Comparison of ENCODE assay signal across 6 cellular contexts in genomic region chr6:31958412-31958740, GRCh38. TPM values are rescaled to one million over a fixed set of nuclear protein-coding genes. Genes with fewer than 3 reads are reported as not detected.
A peak's percentile ranks its signal among the peaks of the same experiment; 100 is the strongest.
DNase-seq lines count a peak whose midpoint lies in the region; ATAC-seq and TF ChIP-seq lines count a peak whose summit lies in the region.

No MANE protein-coding gene starts in this region.

- peak overlapping the region; percentile 97 for H3K4me3 Mint-ChIP-seq in activated naive CD8-positive, alpha-beta T cell
- H3K4me3 Mint-ChIP-seq in mesothelial cell of epicardium, result peak overlapping the region; percentile 97

- peaks cover 11% of the 10 kb centered on the region for H3K36me3 Mint-ChIP-seq in activated naive CD8-positive, alpha-beta T cell
- H3K36me3 Mint-ChIP-seq in mesothelial cell of epicardium, result peaks cover 45% of the 10 kb centered on the region

- peak overlapping the region; percentile 93 for H3K27ac Mint-ChIP-seq in activated naive CD8-positive, alpha-beta T cell
- peak overlapping the region; percentile 94 for H3K27ac Mint-ChIP-seq in mesothelial cell of epicardium

- no peaks in the 10 kb centered on the region for H3K27me3 ChIP-seq in H7 (ENCODE audit: control insufficient read depth, insufficient read depth, low read length)

- no peak for ATAC-seq in HG02973 (IDR thresholded peaks at IDR 0.05; ENCODE audit: unreplicated experiment)

- peak overlapping the region; percentile 79 for H3K4me3 ChIP-seq in H7 (ENCODE audit: insufficient read depth, low read depth, low read length)

- H3K9me3 Mint-ChIP-seq in activated naive CD8-positive, alpha-beta T cell (ENCODE audit: low read depth), result no peaks in the 10 kb centered on the region
- H3K9me3 Mint-ChIP-seq in mesothelial cell of epicardium, result no peaks in the 10 kb centered on the region

- DNase-seq in H7 (no peak), mesothelial cell of epicardium (ENCODE audit: low spot score in 2 of 2, unreplicated experiment in 2 of 2) (no peak), RKO (ENCODE audit: low spot score) (no peak), NCI-H345 treated with DMSO at 0.1 percent for 48 hours (lab: John Stamatoyannopoulos, UW; ENCODE audit: unreplicated experiment) (no peak)

- H3K27me3 Mint-ChIP-seq in activated naive CD8-positive, alpha-beta T cell, result no peaks in the 10 kb centered on the region
- no peaks in the 10 kb centered on the region for H3K27me3 Mint-ChIP-seq in mesothelial cell of epicardium (ENCODE audit: low read depth)

- no peak for TF ChIP-seq CTCF in mesothelial cell of epicardium (IDR thresholded peaks at IDR 0.05; ENCODE audit: unreplicated experiment)

- peaks cover 37% of the 10 kb centered on the region for H3K4me1 Mint-ChIP-seq in activated naive CD8-positive, alpha-beta T cell (ENCODE audit: low read depth)
- H3K4me1 Mint-ChIP-seq in mesothelial cell of epicardium, result peaks cover 27% of the 10 kb centered on the region

- peaks cover 38% of the 10 kb centered on the region for H3K36me3 ChIP-seq in H7 (replicated peaks; ENCODE audit: control insufficient read depth, insufficient read depth, low read length)

RNA-seq across cellular contexts. Expression of gene NELFE, which starts 0.4 kb away (rescaled TPM):
- 109 and 115 TPM in 2 replicates for total RNA-seq in H7 (2014; rRNA removed; shearing (Covaris generic))
- total RNA-seq in mesothelial cell of epicardium, result 55.5 to 60.0 TPM (median 59.8 TPM) in 3 replicates

RNA-seq across cellular contexts. Expression of gene SKIC2, which starts 0.6 kb away (rescaled TPM):
- total RNA-seq in H7 (2014; rRNA removed; shearing (Covaris generic)), result 47.2 and 57.6 TPM in 2 replicates
- total RNA-seq in mesothelial cell of epicardium, result 78.6 to 84.3 TPM (median 82.0 TPM) in 3 replicates

RNA-seq across cellular contexts. Expression of gene CFB, which starts 12.5 kb away (rescaled TPM):
- total RNA-seq in H7 (2014; rRNA removed; shearing (Covaris generic)), result not detected in 2 replicates
- total RNA-seq in mesothelial cell of epicardium, result 1.4 to 2.4 TPM (median 1.8 TPM) in 3 replicates

RNA-seq across cellular contexts. Expression of gene DXO, which starts 13.6 kb away (rescaled TPM):
- total RNA-seq in H7 (2014; rRNA removed; shearing (Covaris generic)), result 18.8 and 19.9 TPM in 2 replicates
- total RNA-seq in mesothelial cell of epicardium, result 25.2 to 28.1 TPM (median 26.1 TPM) in 3 replicates

RNA-seq across cellular contexts. Expression of gene C4A, which starts 23.5 kb away (rescaled TPM):
- 0.35 and 1.5 TPM in 2 replicates for total RNA-seq in H7 (2014; rRNA removed; shearing (Covaris generic))
- 12.0 to 15.3 TPM (median 12.3 TPM) in 3 replicates for total RNA-seq in mesothelial cell of epicardium
